2 cellular contexts compared by ENCODE assay signal in the genomic region with DNA sequence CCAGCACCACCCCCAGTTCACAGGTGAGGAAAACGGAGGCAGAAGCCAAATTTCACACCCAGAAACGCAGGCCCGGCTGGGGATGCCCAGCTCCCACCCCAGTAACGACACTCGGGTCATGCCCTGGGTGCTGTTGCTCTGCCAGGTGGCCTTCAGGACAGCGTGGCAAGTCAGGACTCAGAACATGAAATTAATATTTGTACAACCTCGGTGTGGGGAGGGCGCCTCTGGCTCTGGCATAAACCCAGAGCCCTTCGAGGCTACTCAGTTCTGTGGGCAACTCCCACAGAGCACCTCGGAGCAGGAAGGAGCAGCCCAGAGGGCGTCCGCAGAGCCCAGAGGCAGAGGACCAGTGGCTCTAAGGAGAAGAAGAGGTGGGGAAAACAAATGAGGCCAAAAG.
TF ChIP-seq lines count a peak whose summit lies in the region.

No MANE protein-coding gene starts in this region.

TF ChIP-seq in liver, 16 proteins besides CTCF, POLR2A, EP300 and RAD21:
- no peak for TF ChIP-seq TAF1 (conservative IDR thresholded peaks at IDR 0.05)
- peak; percentile 76 to 95 for TF ChIP-seq RXRA (IDR thresholded peaks at IDR 0.05)

TF ChIP-seq in HepG2, 621 proteins besides CTCF, POLR2A, EP300 and RAD21:
- TF ChIP-seq ZFP90 (CRISPR knock-in tag; IDR thresholded peaks at IDR 0.05; ENCODE audit: borderline replicate concordance) (no peak), ZNF264 (CRISPR knock-in tag; IDR thresholded peaks at IDR 0.05) (no peak), SNRNP70 (IDR thresholded peaks at IDR 0.05; ENCODE audit: low read depth, low read length) (no peak), ASH2L (IDR thresholded peaks at IDR 0.05; ENCODE audit: insufficient read length, low read depth, low read length) (no peak), ZNF205 (CRISPR knock-in tag; IDR thresholded peaks at IDR 0.05) (no peak), ZFP36L1 (CRISPR knock-in tag; IDR thresholded peaks at IDR 0.05) (no peak), STAG1 (CRISPR knock-in tag; IDR thresholded peaks at IDR 0.05) (no peak), ZNF446 (CRISPR knock-in tag; IDR thresholded peaks at IDR 0.05) (no peak), ATF7 (IDR thresholded peaks at IDR 0.05) (no peak), ATF7 (CRISPR knock-in tag; IDR thresholded peaks at IDR 0.05) (no peak)
- TF ChIP-seq, protein P1, sequence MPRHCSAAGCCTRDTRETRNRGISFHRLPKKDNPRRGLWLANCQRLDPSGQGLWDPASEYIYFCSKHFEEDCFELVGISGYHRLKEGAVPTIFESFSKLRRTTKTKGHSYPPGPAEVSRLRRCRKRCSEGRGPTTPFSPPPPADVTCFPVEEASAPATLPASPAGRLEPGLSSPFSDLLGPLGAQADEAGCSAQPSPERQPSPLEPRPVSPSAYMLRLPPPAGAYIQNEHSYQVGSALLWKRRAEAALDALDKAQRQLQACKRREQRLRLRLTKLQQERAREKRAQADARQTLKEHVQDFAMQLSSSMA (CRISPR knock-in tag; IDR thresholded peaks at IDR 0.05): no peak
- TF ChIP-seq, protein P2, sequence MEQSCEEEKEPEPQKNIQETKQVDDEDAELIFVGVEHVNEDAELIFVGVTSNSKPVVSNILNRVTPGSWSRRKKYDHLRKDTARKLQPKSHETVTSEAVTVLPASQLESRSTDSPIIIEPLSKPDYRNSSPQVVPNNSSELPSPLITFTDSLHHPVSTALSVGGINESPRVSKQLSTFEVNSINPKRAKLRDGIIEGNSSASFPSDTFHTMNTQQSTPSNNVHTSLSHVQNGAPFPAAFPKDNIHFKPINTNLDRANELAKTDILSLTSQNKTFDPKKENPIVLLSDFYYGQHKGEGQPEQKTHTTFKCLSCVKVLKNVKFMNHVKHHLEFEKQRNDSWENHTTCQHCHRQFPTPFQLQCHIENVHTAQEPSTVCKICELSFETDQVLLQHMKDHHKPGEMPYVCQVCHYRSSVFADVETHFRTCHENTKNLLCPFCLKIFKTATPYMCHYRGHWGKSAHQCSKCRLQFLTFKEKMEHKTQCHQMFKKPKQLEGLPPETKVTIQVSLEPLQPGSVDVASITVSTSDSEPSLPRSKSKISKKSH (CRISPR knock-in tag; IDR thresholded peaks at IDR 0.05; ENCODE audit: borderline replicate concordance): no peak
- TF ChIP-seq, protein P3, sequence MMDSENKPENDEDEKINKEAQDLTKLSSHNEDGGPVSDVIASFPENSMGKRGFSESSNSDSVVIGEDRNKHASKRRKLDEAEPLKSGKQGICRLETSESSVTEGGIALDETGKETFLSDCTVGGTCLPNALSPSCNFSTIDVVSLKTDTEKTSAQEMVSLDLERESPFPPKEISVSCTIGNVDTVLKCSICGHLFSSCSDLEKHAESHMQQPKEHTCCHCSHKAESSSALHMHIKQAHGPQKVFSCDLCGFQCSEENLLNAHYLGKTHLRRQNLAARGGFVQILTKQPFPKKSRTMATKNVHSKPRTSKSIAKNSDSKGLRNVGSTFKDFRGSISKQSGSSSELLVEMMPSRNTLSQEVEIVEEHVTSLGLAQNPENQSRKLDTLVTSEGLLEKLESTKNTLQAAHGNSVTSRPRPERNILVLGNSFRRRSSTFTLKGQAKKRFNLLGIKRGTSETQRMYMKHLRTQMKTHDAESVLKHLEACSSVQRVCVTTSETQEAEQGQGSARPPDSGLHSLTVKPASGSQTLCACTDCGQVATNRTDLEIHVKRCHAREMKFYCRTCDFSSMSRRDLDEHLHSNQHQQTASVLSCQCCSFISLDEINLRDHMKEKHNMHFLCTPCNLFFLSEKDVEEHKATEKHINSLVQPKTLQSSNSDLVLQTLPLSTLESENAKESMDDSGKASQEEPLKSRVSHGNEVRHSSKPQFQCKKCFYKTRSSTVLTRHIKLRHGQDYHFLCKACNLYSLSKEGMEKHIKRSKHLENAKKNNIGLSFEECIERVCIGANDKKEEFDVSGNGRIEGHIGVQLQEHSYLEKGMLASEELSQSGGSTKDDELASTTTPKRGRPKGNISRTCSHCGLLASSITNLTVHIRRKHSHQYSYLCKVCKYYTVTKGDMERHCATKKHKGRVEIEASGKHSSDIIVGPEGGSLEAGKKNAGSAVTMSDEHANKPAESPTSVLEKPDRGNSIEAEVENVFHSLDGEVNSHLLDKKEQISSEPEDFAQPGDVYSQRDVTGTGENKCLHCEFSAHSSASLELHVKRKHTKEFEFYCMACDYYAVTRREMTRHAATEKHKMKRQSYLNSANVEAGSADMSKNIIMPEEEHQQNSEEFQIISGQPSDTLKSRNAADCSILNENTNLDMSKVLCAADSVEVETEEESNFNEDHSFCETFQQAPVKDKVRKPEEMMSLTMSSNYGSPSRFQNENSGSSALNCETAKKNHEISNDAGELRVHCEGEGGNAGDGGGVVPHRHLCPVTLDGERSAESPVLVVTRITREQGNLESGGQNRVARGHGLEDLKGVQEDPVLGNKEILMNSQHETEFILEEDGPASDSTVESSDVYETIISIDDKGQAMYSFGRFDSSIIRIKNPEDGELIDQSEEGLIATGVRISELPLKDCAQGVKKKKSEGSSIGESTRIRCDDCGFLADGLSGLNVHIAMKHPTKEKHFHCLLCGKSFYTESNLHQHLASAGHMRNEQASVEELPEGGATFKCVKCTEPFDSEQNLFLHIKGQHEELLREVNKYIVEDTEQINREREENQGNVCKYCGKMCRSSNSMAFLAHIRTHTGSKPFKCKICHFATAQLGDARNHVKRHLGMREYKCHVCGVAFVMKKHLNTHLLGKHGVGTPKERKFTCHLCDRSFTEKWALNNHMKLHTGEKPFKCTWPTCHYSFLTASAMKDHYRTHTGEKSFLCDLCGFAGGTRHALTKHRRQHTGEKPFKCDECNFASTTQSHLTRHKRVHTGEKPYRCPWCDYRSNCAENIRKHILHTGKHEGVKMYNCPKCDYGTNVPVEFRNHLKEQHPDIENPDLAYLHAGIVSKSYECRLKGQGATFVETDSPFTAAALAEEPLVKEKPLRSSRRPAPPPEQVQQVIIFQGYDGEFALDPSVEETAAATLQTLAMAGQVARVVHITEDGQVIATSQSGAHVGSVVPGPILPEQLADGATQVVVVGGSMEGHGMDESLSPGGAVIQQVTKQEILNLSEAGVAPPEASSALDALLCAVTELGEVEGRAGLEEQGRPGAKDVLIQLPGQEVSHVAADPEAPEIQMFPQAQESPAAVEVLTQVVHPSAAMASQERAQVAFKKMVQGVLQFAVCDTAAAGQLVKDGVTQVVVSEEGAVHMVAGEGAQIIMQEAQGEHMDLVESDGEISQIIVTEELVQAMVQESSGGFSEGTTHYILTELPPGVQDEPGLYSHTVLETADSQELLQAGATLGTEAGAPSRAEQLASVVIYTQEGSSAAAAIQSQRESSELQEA (CRISPR knock-in tag; IDR thresholded peaks at IDR 0.05; ENCODE audit: not compliant biosample characterization): no peak
